In genomic region chrX:13721819-13722527, GRCh38 we compare ENCODE assay signal across 11 cellular contexts. TPM values are rescaled to one million over a fixed set of nuclear protein-coding genes. Genes with fewer than 3 reads are reported as not detected.
DNase-seq lines count a peak whose midpoint lies in the region; ATAC-seq, FAIRE-seq and TF ChIP-seq lines count a peak whose summit lies in the region.
"Had no signal": no experiment of that assay in that cellular context is flagged by ENCODE, and none has a peak within 500 bp of the region (broad histone marks: within the 10 kb centered on the region; RNA-seq: fewer than 3 reads in every experiment).

No MANE protein-coding gene starts in this region.

- TF ChIP-seq EP300 in esophagus muscularis mucosa (IDR thresholded peaks at IDR 0.05) = no peak

- FAIRE-seq in GM12892 (lab: Jason Lieb, UNC) = no peak
- FAIRE-seq: colon had no signal

- peaks cover 0 to 59% (median 43%) of the 10 kb centered on the region in 4 donors for H3K4me1 ChIP-seq in esophagus muscularis mucosa

- no peak for TF ChIP-seq CTCF in esophagus muscularis mucosa (IDR thresholded peaks at IDR 0.05)

- intact Hi-C loops in esophagus muscularis mucosa (cut with DNase I) = no loop called here

- DNase-seq in NCI-H2029 (lab: John Stamatoyannopoulos, UW) (peak; percentile 1), NCI-H2029 treated with DMSO at 0.1 percent for 48 hours (lab: John Stamatoyannopoulos, UW) (no peak), NCI-H446 treated with DMSO at 0.1 percent for 48 hours (lab: John Stamatoyannopoulos, UW) (peak; percentile 32), esophagus muscularis mucosa (ENCODE audit: extremely low spot score) (no peak), skeletal muscle cell (ENCODE audit: low read depth) (peak; percentile 26), CD1c-positive myeloid dendritic cell (ENCODE audit: extremely low spot score) (no peak), GM12892 (ENCODE audit: insufficient read length) (no peak)
- DNase-seq: mesendoderm had no signal

- H3K4me3 ChIP-seq in esophagus muscularis mucosa (no peak overlapping the region), skeletal muscle cell (ENCODE audit: low read depth, low read length) (no peak overlapping the region)

- H3K27ac ChIP-seq in esophagus muscularis mucosa (replicated peaks in 1 of 4) = peak overlapping the region; percentile 50 to 70 (median 62)
- H3K27ac ChIP-seq: HL-60 had no signal

- H3K36me3 ChIP-seq in esophagus muscularis mucosa = peaks cover 0 to 4% (median 0%) of the 10 kb centered on the region in 4 donors

- TF ChIP-seq POLR2A in esophagus muscularis mucosa (IDR thresholded peaks at IDR 0.05; ENCODE audit: low read depth) = no peak
- no peak for TF ChIP-seq POLR2A in GM12892 (IDR thresholded peaks at IDR 0.05; ENCODE audit: low read depth, low read length)

- H3K9me3 ChIP-seq in esophagus muscularis mucosa = no peaks in the 10 kb centered on the region

- H3K27me3 ChIP-seq in esophagus muscularis mucosa = no peaks in the 10 kb centered on the region

- WGBS in esophagus muscularis mucosa = 53% methylated on average over 7 of the region's 7 CpGs

- no peak for ATAC-seq in GM19324 (IDR thresholded peaks at IDR 0.05; ENCODE audit: low FRiP score, unreplicated experiment)

RNA-seq across cellular contexts. Expression of gene TRAPPC2, which starts 12.4 kb away (rescaled TPM):
- total RNA-seq in esophagus muscularis mucosa = 10 to 100 TPM; 13.1 to 20.4 (median 15.2) TPM
- polyA plus RNA-seq in GM12892 (2012; ENCODE audit: missing spikeins) = 20.8 TPM

RNA-seq across cellular contexts. Expression of gene OFD1, which starts 12.6 kb away (rescaled TPM):
- 10 to 100 TPM; 12.6 to 17.2 (median 14.8) TPM for total RNA-seq in esophagus muscularis mucosa
- 28.7 TPM for polyA plus RNA-seq in GM12892 (2012; ENCODE audit: missing spikeins)

RNA-seq across cellular contexts. Expression of gene RAB9A, which starts 33.0 kb away (rescaled TPM):
- 10 to 100 TPM; 20.8 to 33.1 (median 25.4) TPM for total RNA-seq in esophagus muscularis mucosa
- polyA plus RNA-seq in GM12892 (2012; ENCODE audit: missing spikeins) = 53.5 TPM

Comparison
In these comparisons a context has a peak if more than half of its experiments do, and no peak if none do; other contexts are left out.
1. DNase-seq: peak in NCI-H2029 (single experiment), NCI-H446 treated with DMSO at 0.1 percent for 48 hours (single experiment) and skeletal muscle cell (single experiment); none in NCI-H2029 treated with DMSO at 0.1 percent for 48 hours (single experiment), esophagus muscularis mucosa (single experiment), CD1c-positive myeloid dendritic cell (single experiment) and GM12892 (single experiment).